ENCODE assay signal across 1 cellular context in genomic region chr16:4109250-4109736, GRCh38.
TF ChIP-seq lines count a peak whose summit lies in the region.

No MANE protein-coding gene starts in this region.

TF ChIP-seq in HepG2, 621 proteins besides CTCF, POLR2A, EP300 and RAD21 (continued from another document and continues in another):
- TF ChIP-seq GRHL1 (CRISPR knock-in tag; conservative IDR thresholded peaks at IDR 0.05): no peak
- no peak for TF ChIP-seq ZNF720 (CRISPR knock-in tag; IDR thresholded peaks at IDR 0.05)
- TF ChIP-seq MED1 (CRISPR knock-in tag; IDR thresholded peaks at IDR 0.05): peak; percentile 78
- TF ChIP-seq ZMYM3 (CRISPR knock-in tag; IDR thresholded peaks at IDR 0.05): peak; percentile 68; the same call in 1 of the 2 replicates
- no peak for TF ChIP-seq CREB1 (IDR thresholded peaks at IDR 0.05)
- TF ChIP-seq CREB1 (CRISPR knock-in tag; IDR thresholded peaks at IDR 0.05): peak; percentile 55
- no peak for TF ChIP-seq MIER2 (CRISPR knock-in tag; IDR thresholded peaks at IDR 0.05)
- TF ChIP-seq ZNF451 (CRISPR knock-in tag; IDR thresholded peaks at IDR 0.05): no peak
- no peak for TF ChIP-seq MEIS1 (CRISPR knock-in tag; IDR thresholded peaks at IDR 0.05; ENCODE audit: borderline replicate concordance)
- no peak for TF ChIP-seq HOXA9 (CRISPR knock-in tag; IDR thresholded peaks at IDR 0.05; ENCODE audit: borderline replicate concordance)
- no peak for TF ChIP-seq IRX3 (CRISPR knock-in tag; IDR thresholded peaks at IDR 0.05; ENCODE audit: borderline replicate concordance, low read depth)
- no peak for TF ChIP-seq ELF4 (CRISPR knock-in tag; IDR thresholded peaks at IDR 0.05; ENCODE audit: borderline replicate concordance)
- no peak for TF ChIP-seq ZNF10 (CRISPR knock-in tag; IDR thresholded peaks at IDR 0.05; ENCODE audit: borderline replicate concordance, low read depth)
- no peak for TF ChIP-seq PLSCR1 (CRISPR knock-in tag; IDR thresholded peaks at IDR 0.05; ENCODE audit: borderline replicate concordance)
- TF ChIP-seq AGO1 (IDR thresholded peaks at IDR 0.05; ENCODE audit: low read depth, low read length, poor library complexity, severe bottlenecking): no peak
- no peak for TF ChIP-seq RFX5 (IDR thresholded peaks at IDR 0.05; ENCODE audit: low read depth, low read length)
- no peak for TF ChIP-seq TEAD2 (CRISPR knock-in tag; IDR thresholded peaks at IDR 0.05)
- peak; percentile 55; the same call in 1 of the 2 replicates for TF ChIP-seq ONECUT2 (CRISPR knock-in tag; IDR thresholded peaks at IDR 0.05)
- 0 out of 2 replicates have a peak, but pooled peaks have one; percentile 45 for TF ChIP-seq ZBTB25 (CRISPR knock-in tag; IDR thresholded peaks at IDR 0.05)
- TF ChIP-seq KDM1A (CRISPR knock-in tag; IDR thresholded peaks at IDR 0.05): no peak
- TF ChIP-seq ZNF501 (CRISPR knock-in tag; IDR thresholded peaks at IDR 0.05): 0 out of 2 replicates have a peak, but pooled peaks have one; percentile 21
- 0 out of 2 replicates have a peak, but pooled peaks have one; percentile 12 for TF ChIP-seq PPARG (CRISPR knock-in tag; conservative IDR thresholded peaks at IDR 0.05)
- 0 out of 2 replicates have a peak, but pooled peaks have one; percentile 25 for TF ChIP-seq RNF219 (CRISPR knock-in tag; IDR thresholded peaks at IDR 0.05)
- no peak for TF ChIP-seq SMARCC2 (IDR thresholded peaks at IDR 0.05)
- no peak for TF ChIP-seq ZNF782 (CRISPR knock-in tag; IDR thresholded peaks at IDR 0.05; ENCODE audit: borderline replicate concordance)
- no peak for TF ChIP-seq IKZF1 (IDR thresholded peaks at IDR 0.05)
- TF ChIP-seq SP5 (CRISPR knock-in tag; IDR thresholded peaks at IDR 0.05; ENCODE audit: borderline replicate concordance, low read depth): no peak
- no peak; the same call in 1 of the 2 replicates for TF ChIP-seq HNF4G (IDR thresholded peaks at IDR 0.05; ENCODE audit: borderline replicate concordance, low read depth, low read length)
- TF ChIP-seq HNF4G (CRISPR knock-in tag; IDR thresholded peaks at IDR 0.05; ENCODE audit: borderline replicate concordance, low read depth): no peak
- TF ChIP-seq ZNF776 (CRISPR knock-in tag; IDR thresholded peaks at IDR 0.05): no peak
- peak; percentile 57 for TF ChIP-seq SKI (IDR thresholded peaks at IDR 0.05; ENCODE audit: partially characterized antibody)
- peak; percentile 21; the same call in 1 of the 2 replicates for TF ChIP-seq ELF1 (CRISPR knock-in tag; IDR thresholded peaks at IDR 0.05)
- TF ChIP-seq ATF7 (IDR thresholded peaks at IDR 0.05): no peak
- TF ChIP-seq ATF7 (CRISPR knock-in tag; IDR thresholded peaks at IDR 0.05): no peak
- no peak for TF ChIP-seq FIP1L1 (IDR thresholded peaks at IDR 0.05; ENCODE audit: borderline replicate concordance, insufficient read depth, low read depth, low read length)
- no peak for TF ChIP-seq ARNTL (CRISPR knock-in tag; IDR thresholded peaks at IDR 0.05)
- TF ChIP-seq SYNCRIP (IDR thresholded peaks at IDR 0.05; ENCODE audit: insufficient read depth, low read depth, low read length): no peak
- TF ChIP-seq ZNF770 (CRISPR knock-in tag; IDR thresholded peaks at IDR 0.05): 0 out of 2 replicates have a peak, but pooled peaks have one; percentile 39
- TF ChIP-seq NFYC (CRISPR knock-in tag; IDR thresholded peaks at IDR 0.05): no peak; the same call in 1 of the 2 replicates
- TF ChIP-seq ZNF768 (CRISPR knock-in tag; IDR thresholded peaks at IDR 0.05): no peak
- no peak for TF ChIP-seq REST (IDR thresholded peaks at IDR 0.05; ENCODE audit: borderline replicate concordance in 1 of 2, low read depth in 1 of 2, low read length in 2 of 2)
- no peak for TF ChIP-seq ZNF556 (CRISPR knock-in tag; IDR thresholded peaks at IDR 0.05; ENCODE audit: borderline replicate concordance)
- no peak for TF ChIP-seq ZNF609 (CRISPR knock-in tag; IDR thresholded peaks at IDR 0.05; ENCODE audit: borderline replicate concordance)
- TF ChIP-seq CREBL2 (CRISPR knock-in tag; IDR thresholded peaks at IDR 0.05; ENCODE audit: borderline replicate concordance): 0 out of 2 replicates have a peak, but pooled peaks have one; percentile 60
- TF ChIP-seq ZKSCAN1 (IDR thresholded peaks at IDR 0.05; ENCODE audit: low read length): no peak
- TF ChIP-seq ZNF547 (CRISPR knock-in tag; IDR thresholded peaks at IDR 0.05): no peak
- no peak for TF ChIP-seq RFXANK (CRISPR knock-in tag; IDR thresholded peaks at IDR 0.05)
- peak; percentile 85; the same call in 1 of the 2 replicates for TF ChIP-seq NCOA2 (CRISPR knock-in tag; IDR thresholded peaks at IDR 0.05)
- TF ChIP-seq NR0B2 (CRISPR knock-in tag; IDR thresholded peaks at IDR 0.05): no peak
- no peak for TF ChIP-seq POLR2AphosphoS5 (IDR thresholded peaks at IDR 0.05; ENCODE audit: low read depth, low read length)
- TF ChIP-seq CBX1 (IDR thresholded peaks at IDR 0.05; ENCODE audit: low read depth): no peak
- no peak for TF ChIP-seq ZFP36L2 (CRISPR knock-in tag; IDR thresholded peaks at IDR 0.05)
- no peak for TF ChIP-seq MAF1 (CRISPR knock-in tag; IDR thresholded peaks at IDR 0.05; ENCODE audit: borderline replicate concordance)
